28 cellular contexts compared by ENCODE assay signal in genomic region chr4:55176497-55176896, GRCh38. TPM values are rescaled to one million over a fixed set of nuclear protein-coding genes. Genes with fewer than 3 reads are reported as not detected.
DNase-seq lines count a peak whose midpoint lies in the region; ATAC-seq and TF ChIP-seq lines count a peak whose summit lies in the region.
"Had no signal": no experiment of that assay in that cellular context is flagged by ENCODE, and none has a peak within 500 bp of the region (broad histone marks: within the 10 kb centered on the region; RNA-seq: fewer than 3 reads in every experiment).

No MANE protein-coding gene starts in this region.

- POLR2A ChIA-PET in SK-N-SH (lab: Yijun Ruan, JAX) = interaction anchor here (0.5 kb wide), 1 partner anchor 139 kb away, joined by 3 read pairs; no protein-coding TSS in a partner anchor

- H4K20me1 ChIP-seq in SK-N-SH (ENCODE audit: insufficient read depth) (no peaks in the 10 kb centered on the region), fibroblast of lung (ENCODE audit: control insufficient read depth, extremely low read depth, insufficient read depth, low read length) (no peaks in the 10 kb centered on the region)

- H3K9me3 ChIP-seq in SK-N-SH (no peaks in the 10 kb centered on the region), fibroblast of lung (ENCODE audit: control insufficient read depth, insufficient read depth, low read depth, low read length) (no peaks in the 10 kb centered on the region)
- H3K9me3 ChIP-seq: thoracic aorta had no signal

- DNase-seq in SK-N-SH (no peak), astrocyte of the spinal cord (ENCODE audit: low read depth, low spot score) (no peak), fibroblast of lung (ENCODE audit: low read depth in 2 of 2) (no peak), cerebellar cortex (ENCODE audit: low spot score) (no peak), NCI-H1105 treated with DMSO at 0.1 percent for 48 hours (lab: John Stamatoyannopoulos, UW) (no peak), NCI-H2029 (lab: John Stamatoyannopoulos, UW) (no peak)
- DNase-seq: activated CD4-positive, alpha-beta T cell treated with anti-CD3 and anti-CD28 coated beads for 48 hours; activated naive CD8-positive, alpha-beta T cell treated with anti-CD3 and anti-CD28 coated beads for 36 hours; AML-193; CD8-positive, alpha-beta T cell; DMS153; foreskin melanocyte; hippocampal formation; left ventricle myocardium superior; NCI-H1105; NCI-H2081; NCI-H345; NCI-H82; SIG-M5; stimulated activated CD4-positive, alpha-beta T cell treated with anti-CD3 and anti-CD28 coated beads, Interleukin-2, amount 100 ng/mL, for 24 hours had no signal

- no peaks in the 10 kb centered on the region for H3K79me2 ChIP-seq in SK-N-SH (ENCODE audit: insufficient read depth)
- H3K79me2 ChIP-seq in fibroblast of lung (ENCODE audit: control insufficient read depth, insufficient read depth, low read length) = no peaks in the 10 kb centered on the region

- peaks cover 10% of the 10 kb centered on the region for H3F3A ChIP-seq in SK-N-SH (replicated peaks; ENCODE audit: insufficient read depth)

- H3K9ac ChIP-seq in SK-N-SH (no peak overlapping the region), fibroblast of lung (ENCODE audit: insufficient read depth, low read length) (no peak overlapping the region)
- H3K9ac ChIP-seq: neural progenitor cell had no signal

- H3K4me1 ChIP-seq in SK-N-SH (ENCODE audit: control insufficient read depth in 1 of 2, insufficient read depth in 2 of 2, low read depth in 1 of 2, low read length in 1 of 2) (peaks cover 0 to 23% of the 10 kb centered on the region in 2 experiments; a peak in 3 of 4 replicates), fibroblast of lung (ENCODE audit: control insufficient read depth, extremely low read depth, insufficient read depth, low read length) (peaks cover 11% of the 10 kb centered on the region)

- ATAC-seq in SK-N-SH treated with all-trans-retinoic acid at 6 μM for 48 hours (no peak), GM18511 (IDR thresholded peaks at IDR 0.05; ENCODE audit: unreplicated experiment) (no peak)
- ATAC-seq: CD8-positive, alpha-beta T cell; left ventricle myocardium superior; stimulated activated memory B cell treated with anti-CD40 and anti-IgM and Interleukin-4, amounts not matched to agents 10 μg/mL and 1 μg/mL and 100 μg/mL, for 72 hours had no signal

- TF ChIP-seq CTCF in SK-N-SH (IDR thresholded peaks at IDR 0.05) (no peak), astrocyte of the spinal cord (IDR thresholded peaks at IDR 0.05; ENCODE audit: low read depth, low read length) (no peak), fibroblast of lung (conservative IDR thresholded peaks at IDR 0.05 in 1 of 2, IDR thresholded peaks at IDR 0.05 in 1 of 2; ENCODE audit: low read depth in 1 of 2, low read length in 2 of 2) (no peak)

- H3K4me2 ChIP-seq in SK-N-SH (no peak overlapping the region), fibroblast of lung (ENCODE audit: extremely low read depth, insufficient read depth, low read length) (no peak overlapping the region)
- H3K4me2 ChIP-seq: neural progenitor cell had no signal

- H3K36me3 ChIP-seq in SK-N-SH (replicated peaks in 1 of 2; ENCODE audit: control insufficient read depth in 1 of 2, insufficient read depth in 2 of 2, low read length in 1 of 2) = no peaks in the 10 kb centered on the region
- H3K36me3 ChIP-seq in fibroblast of lung (ENCODE audit: control insufficient read depth, insufficient read depth, low read length) = no peaks in the 10 kb centered on the region
- H3K36me3 ChIP-seq: neural progenitor cell, thoracic aorta had no signal

- CTCF ChIA-PET in SK-N-SH (lab: Yijun Ruan, JAX) = interaction anchor here (0.6 to 1.1 kb wide), 2 partner anchors 169 to 205 kb away, joined by 3 to 4 read pairs; partner anchors contain the start of gene SRD5A3

- no peaks in the 10 kb centered on the region for H3K9me2 ChIP-seq in SK-N-SH

- H3K27ac ChIP-seq in SK-N-SH (ENCODE audit: low read depth in 2 of 2, low read length in 1 of 2) (peak overlapping the region in 1 of 2 experiments; percentile 44; a peak in 1 of 4 replicates), fibroblast of lung (ENCODE audit: insufficient read depth, low read length) (no peak overlapping the region)
- H3K27ac ChIP-seq: 22Rv1, neural progenitor cell, thoracic aorta had no signal

- TF ChIP-seq RAD21 in SK-N-SH (IDR thresholded peaks at IDR 0.05; ENCODE audit: low read length) = no peak

- H2AFZ ChIP-seq in SK-N-SH (ENCODE audit: low read depth) (peak overlapping the region; percentile 27; the same call in 1 of the 2 replicates), fibroblast of lung (ENCODE audit: low read length) (peak overlapping the region; percentile 9)

- 80% methylated on average over 4 of the region's 4 CpGs for WGBS in SK-N-SH (ENCODE audit: low lambda C conversion rate)

- H3K27me3 ChIP-seq in SK-N-SH (ENCODE audit: insufficient read depth) (no peaks in the 10 kb centered on the region), fibroblast of lung (ENCODE audit: control insufficient read depth, insufficient read depth, low read length) (no peaks in the 10 kb centered on the region)
- H3K27me3 ChIP-seq: neural progenitor cell had no signal

- in situ Hi-C loops in astrocyte of the spinal cord (cut with HindIII; ENCODE audit: low sequenced_read_pairs) = no loop called here

- no peak for TF ChIP-seq EP300 in SK-N-SH (IDR thresholded peaks at IDR 0.05; ENCODE audit: borderline replicate concordance in 1 of 2, low read depth in 1 of 2, low read length in 1 of 2)

- no peak overlapping the region for H3K4me3 ChIP-seq in SK-N-SH (ENCODE audit: low read depth in 2 of 2, low read length in 1 of 2)
- peak overlapping the region; percentile 8 for H3K4me3 ChIP-seq in astrocyte of the spinal cord (ENCODE audit: low read depth, low read length)
- H3K4me3 ChIP-seq in fibroblast of lung (replicated peaks in 1 of 4; ENCODE audit: control extremely low read depth in 1 of 4, insufficient read depth in 1 of 4, low read depth in 3 of 4, low read length in 4 of 4) = no peak overlapping the region
- H3K4me3 ChIP-seq: neural progenitor cell, skin epidermis, thoracic aorta had no signal

TF ChIP-seq in SK-N-SH, 30 proteins besides CTCF, POLR2A, EP300 and RAD21:
- TF ChIP-seq FOXM1 (IDR thresholded peaks at IDR 0.05; ENCODE audit: low read depth) = no peak
- no peak for TF ChIP-seq FOSL2 (IDR thresholded peaks at IDR 0.05; ENCODE audit: borderline replicate concordance, low read depth)
- no peak for TF ChIP-seq ZBTB33 (IDR thresholded peaks at IDR 0.05; ENCODE audit: borderline replicate concordance, low read depth)
- no peak for TF ChIP-seq RXRA (IDR thresholded peaks at IDR 0.05; ENCODE audit: borderline replicate concordance, low read depth)
- TF ChIP-seq NFIC (IDR thresholded peaks at IDR 0.05; ENCODE audit: borderline replicate concordance) = no peak
- no peak for TF ChIP-seq GATA2 (CRISPR knock-in tag; IDR thresholded peaks at IDR 0.05)
TF ChIP-seq in SK-N-SH: peak in this region for 0.

TF ChIP-seq in SK-N-SH treated with all-trans-retinoic acid at 6 μM for 48 hours, 23 proteins besides CTCF, POLR2A, EP300 and RAD21:
- TF ChIP-seq ESRRG (CRISPR knock-in tag; IDR thresholded peaks at IDR 0.05) (no peak), PPARA (CRISPR knock-in tag; IDR thresholded peaks at IDR 0.05; ENCODE audit: borderline replicate concordance) (no peak), CREB5 (CRISPR knock-in tag; IDR thresholded peaks at IDR 0.05; ENCODE audit: low read depth) (no peak), TCF4 (CRISPR knock-in tag; IDR thresholded peaks at IDR 0.05; ENCODE audit: borderline replicate concordance) (no peak), POU6F1 (CRISPR knock-in tag; IDR thresholded peaks at IDR 0.05; ENCODE audit: borderline replicate concordance, low read depth) (no peak), ISL1 (CRISPR knock-in tag; IDR thresholded peaks at IDR 0.05) (no peak), RARB (CRISPR knock-in tag; IDR thresholded peaks at IDR 0.05) (no peak), ZNF70 (CRISPR knock-in tag; IDR thresholded peaks at IDR 0.05) (no peak), SNAI2 (CRISPR knock-in tag; IDR thresholded peaks at IDR 0.05) (no peak), GLIS3 (CRISPR knock-in tag; IDR thresholded peaks at IDR 0.05) (no peak), ZFP3 (CRISPR knock-in tag; IDR thresholded peaks at IDR 0.05) (no peak), CSDC2 (CRISPR knock-in tag; IDR thresholded peaks at IDR 0.05) (no peak)

RNA-seq across cellular contexts. Expression of gene KDR, which starts 51.1 kb away (rescaled TPM):
- polyA plus RNA-seq in SK-N-SH (2012; rRNA removed) (0.02 TPM in 1 of 2 replicates, not detected in the other), fibroblast of lung (0.05 and 0.12 TPM in 2 replicates)
- under 0.01 and 0.01 TPM in 2 replicates for polyA plus RNA-seq in SK-N-SH (2012; cell fraction: cytosol; rRNA removed)
- polyA plus RNA-seq in SK-N-SH (2012; cell fraction: nucleus; rRNA removed) = not detected in 2 replicates
- 0.26 TPM in 1 of 2 replicates, not detected in the other for total RNA-seq in fibroblast of lung
- 0.05 and 0.06 TPM in 2 replicates for polyA plus RNA-seq in fibroblast of lung (2012)
- polyA minus RNA-seq in fibroblast of lung (ENCODE audit: low replicate concordance) = not detected in 2 replicates
- total RNA-seq: CD8-positive, alpha-beta T cell; OCI-LY7 had no signal
